In genomic region chr16:46954562-46954961, GRCh38 we compare ENCODE assay signal across 15 cellular contexts.
"Had no signal": no experiment of that assay in that cellular context is flagged by ENCODE, and none has a peak within 500 bp of the region (broad histone marks: within the 10 kb centered on the region; RNA-seq: fewer than 3 reads in every experiment).

No MANE protein-coding gene starts in this region.

- FAIRE-seq: TTC549 had no signal

- H3K9me3 ChIP-seq: ascending aorta, breast epithelium had no signal

- ATAC-seq: activated CD8-positive, alpha-beta memory T cell treated with anti-CD3 and anti-CD28 coated beads, Interleukin-2, amount 10 ng/mL, durations not matched to agents 7 days and 5 days; stimulated activated effector memory CD8-positive, alpha-beta T cell treated with anti-CD3 and anti-CD28 coated beads, Interleukin-12 subunit alpha, Interleukin-12 subunit beta, amount 100 ng/mL, for 72 hours had no signal

- H3K9me3 Mint-ChIP-seq: activated B cell treated with CpG ODN at 0.5 μM for 24 hours; activated CD4-positive, alpha-beta T cell treated with anti-CD3 and anti-CD28 coated beads, Interleukin-2, amount 10 ng/mL, durations not matched to agents 7 days and 5 days; dendritic cell treated with granulocyte-macrophage colony-stimulating factor and Interleukin-4, amounts not matched to agents 40 ng/mL and 50 ng/mL, for 4 days; nephron progenitor cell; stimulated activated effector memory CD8-positive, alpha-beta T cell treated with anti-CD3 and anti-CD28 coated beads, Interleukin-12 subunit alpha, Interleukin-12 subunit beta, amount 100 ng/mL, for 72 hours had no signal

- H3K27me3 Mint-ChIP-seq: activated B cell treated with CpG ODN at 0.5 μM for 24 hours; activated CD4-positive, alpha-beta T cell treated with anti-CD3 and anti-CD28 coated beads, Interleukin-2, amount 10 ng/mL, durations not matched to agents 7 days and 5 days; activated CD8-positive, alpha-beta memory T cell treated with anti-CD3 and anti-CD28 coated beads, Interleukin-2, amount 10 ng/mL, durations not matched to agents 7 days and 5 days; dendritic cell treated with granulocyte-macrophage colony-stimulating factor and Interleukin-4, amounts not matched to agents 40 ng/mL and 50 ng/mL, for 4 days had no signal

- H3K27ac Mint-ChIP-seq: activated B cell treated with CpG ODN at 0.5 μM for 24 hours; activated CD4-positive, alpha-beta T cell treated with anti-CD3 and anti-CD28 coated beads, Interleukin-2, amount 10 ng/mL, durations not matched to agents 7 days and 5 days; activated CD8-positive, alpha-beta memory T cell treated with anti-CD3 and anti-CD28 coated beads, Interleukin-2, amount 10 ng/mL, durations not matched to agents 7 days and 5 days; dendritic cell treated with granulocyte-macrophage colony-stimulating factor and Interleukin-4, amounts not matched to agents 40 ng/mL and 50 ng/mL, for 4 days; nephron progenitor cell had no signal

- H3K27ac ChIP-seq: ascending aorta, breast epithelium had no signal

- H3K4me1 Mint-ChIP-seq: activated B cell treated with CpG ODN at 0.5 μM for 24 hours, nephron progenitor cell had no signal

- H3K27me3 ChIP-seq: ascending aorta, breast epithelium had no signal

- DNase-seq: activated B cell treated with CpG ODN at 0.5 μM for 24 hours; activated CD4-positive, alpha-beta T cell treated with anti-CD3 and anti-CD28 coated beads, Interleukin-2, amount 10 ng/mL, durations not matched to agents 7 days and 5 days; activated CD8-positive, alpha-beta memory T cell treated with anti-CD3 and anti-CD28 coated beads, Interleukin-2, amount 10 ng/mL, durations not matched to agents 7 days and 5 days; activated T-cell treated with anti-CD3 and anti-CD28 coated beads, Interleukin-2, amount 50 U/mL, for 1 hour; effector memory CD4-positive, alpha-beta T cell; foreskin melanocyte; kidney glomerular epithelial cell; mesendoderm; nephron progenitor cell; occipital lobe had no signal

- H3K4me3 Mint-ChIP-seq: activated B cell treated with CpG ODN at 0.5 μM for 24 hours; activated CD4-positive, alpha-beta T cell treated with anti-CD3 and anti-CD28 coated beads, Interleukin-2, amount 10 ng/mL, durations not matched to agents 7 days and 5 days; activated CD8-positive, alpha-beta memory T cell treated with anti-CD3 and anti-CD28 coated beads, Interleukin-2, amount 10 ng/mL, durations not matched to agents 7 days and 5 days; dendritic cell treated with granulocyte-macrophage colony-stimulating factor and Interleukin-4, amounts not matched to agents 40 ng/mL and 50 ng/mL, for 4 days; nephron progenitor cell; stimulated activated effector memory CD8-positive, alpha-beta T cell treated with anti-CD3 and anti-CD28 coated beads, Interleukin-12 subunit alpha, Interleukin-12 subunit beta, amount 100 ng/mL, for 72 hours had no signal

- H3K4me1 ChIP-seq: ascending aorta, breast epithelium had no signal

- H3K4me3 ChIP-seq: ascending aorta, breast epithelium had no signal
